11 cellular contexts compared by ENCODE assay signal in genomic region chr5:83377131-83377865, GRCh38.
DNase-seq lines count a peak whose midpoint lies in the region; ATAC-seq and TF ChIP-seq lines count a peak whose summit lies in the region.
"Had no signal": no experiment of that assay in that cellular context is flagged by ENCODE, and none has a peak within 500 bp of the region (broad histone marks: within the 10 kb centered on the region; RNA-seq: fewer than 3 reads in every experiment).

No MANE protein-coding gene starts in this region.

- H3K27ac ChIP-seq in vagina: peak overlapping the region; percentile 51

- no peak overlapping the region for H3K4me3 ChIP-seq in vagina

- peaks cover 42% of the 10 kb centered on the region for H3K4me1 Mint-ChIP-seq in HFFc6 (ENCODE audit: low read depth)

- ATAC-seq in left cardiac atrium: peak; percentile 44 to 59
- no peak for ATAC-seq in HG03108 (IDR thresholded peaks at IDR 0.05; ENCODE audit: unreplicated experiment)

- peak overlapping the region; percentile 60 for H3K27ac Mint-ChIP-seq in HFFc6
- H3K27ac Mint-ChIP-seq: activated naive CD8-positive, alpha-beta T cell had no signal

- H3K27me3 ChIP-seq in vagina: no peaks in the 10 kb centered on the region

- H3K9me3 ChIP-seq in vagina: no peaks in the 10 kb centered on the region

- no peaks in the 10 kb centered on the region for H3K9me3 Mint-ChIP-seq in HFFc6

- peaks cover 2% of the 10 kb centered on the region for H3K27me3 Mint-ChIP-seq in HFFc6 (ENCODE audit: insufficient read depth)

- no peaks in the 10 kb centered on the region for H3K36me3 ChIP-seq in vagina

- no peaks in the 10 kb centered on the region for H3K36me3 Mint-ChIP-seq in HFFc6 (ENCODE audit: low read depth)
- H3K36me3 Mint-ChIP-seq: activated naive CD8-positive, alpha-beta T cell had no signal

- intact Hi-C loops in left cardiac atrium (cut with DNase I): no loop called here
- intact Hi-C loops in vagina (cut with DNase I): no loop called here

- H3K4me1 ChIP-seq in vagina: peaks cover 17% of the 10 kb centered on the region

- no peak for TF ChIP-seq POLR2A in vagina (IDR thresholded peaks at IDR 0.05)

- no peak for TF ChIP-seq CTCF in HFFc6 (IDR thresholded peaks at IDR 0.05)
- no peak for TF ChIP-seq CTCF in vagina (IDR thresholded peaks at IDR 0.05)

- DNase-seq in HFFc6 (peak; percentile 50), amniotic epithelial cell (ENCODE audit: low read depth) (peak; percentile 71), left cardiac atrium (no peak), vagina (ENCODE audit: extremely low spot score in 2 of 2) (no peak), foreskin melanocyte (no peak), mucosa of gallbladder (ENCODE audit: low spot score) (no peak)
- DNase-seq: effector memory CD4-positive, alpha-beta T cell; Karpas-422; NCI-H2227 treated with DMSO at 0.1 percent for 48 hours had no signal

- H3K4me3 Mint-ChIP-seq in HFFc6: peak overlapping the region; percentile 48
- H3K4me3 Mint-ChIP-seq: activated naive CD8-positive, alpha-beta T cell had no signal

Comparison
In these comparisons a context has a peak if more than half of its experiments do, and no peak if none do; other contexts are left out.
1. DNase-seq: peak in HFFc6 (single experiment) and amniotic epithelial cell (single experiment); none in left cardiac atrium (single experiment), vagina (0 of 2), foreskin melanocyte (single experiment) and mucosa of gallbladder (single experiment).